11 cellular contexts compared by ENCODE assay signal in the genomic region with DNA sequence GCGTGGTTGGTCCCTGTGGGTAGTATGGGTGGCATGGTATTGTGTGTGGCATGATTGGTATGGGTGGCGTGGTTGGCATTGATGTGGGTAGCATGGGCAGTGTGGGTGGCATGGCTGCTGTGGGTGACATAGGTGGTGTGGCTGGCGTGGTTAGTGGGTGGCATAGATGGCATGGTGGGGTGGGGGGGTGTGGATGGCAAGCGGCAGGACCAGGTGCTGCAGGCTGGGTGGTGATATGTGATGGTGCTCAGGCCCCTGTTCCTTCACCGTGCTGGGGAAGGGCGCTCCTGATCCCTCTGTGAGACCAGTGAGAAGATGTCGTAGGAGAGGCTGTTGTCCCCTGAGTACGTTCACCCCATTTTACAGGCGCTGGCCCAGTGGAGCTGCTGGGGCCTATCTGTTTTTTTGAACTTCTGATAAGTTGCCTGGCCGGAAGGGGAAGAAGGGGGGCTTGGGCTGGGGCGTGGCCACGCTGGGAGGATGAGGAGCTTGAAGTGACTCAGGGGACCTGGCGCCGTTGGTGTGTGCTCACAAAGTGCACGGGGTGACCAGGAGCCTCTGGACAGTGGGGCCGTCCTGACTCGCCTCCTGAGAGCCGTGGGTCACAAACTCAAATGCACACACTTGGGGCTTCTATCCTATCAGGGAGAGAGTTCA. TPM values are rescaled to one million over a fixed set of nuclear protein-coding genes. Genes with fewer than 3 reads are reported as not detected.
DNase-seq lines count a peak whose midpoint lies in the region; ATAC-seq and TF ChIP-seq lines count a peak whose summit lies in the region.
"Had no signal": no experiment of that assay in that cellular context is flagged by ENCODE, and none has a peak within 500 bp of the region (broad histone marks: within the 10 kb centered on the region; RNA-seq: fewer than 3 reads in every experiment).

No MANE protein-coding gene starts in this region.

- peak overlapping the region in 2 of 5 donors; percentile 3 to 8 for H3K27ac ChIP-seq in adrenal gland
- H3K27ac ChIP-seq in gastrocnemius medialis, result no peak overlapping the region
- H3K27ac ChIP-seq: epithelial cell of prostate had no signal

- no peak overlapping the region for H3K4me3 Mint-ChIP-seq in natural killer cell treated with Interleukin-12 subunit alpha and Interleukin-12 subunit beta and Interleukin-15 and Interleukin-18, amount 100 ng/mL, for 72 hours
- H3K4me3 Mint-ChIP-seq: activated T-helper 17 cell treated with anti-CD3 and anti-CD28 coated beads, Interleukin-2, amount 50 U/mL, for 72 hours; mesothelial cell of epicardium had no signal

- H3K27me3 ChIP-seq in adrenal gland (no peaks in the 10 kb centered on the region), gastrocnemius medialis (no peaks in the 10 kb centered on the region)

- TF ChIP-seq POLR2A in adrenal gland (IDR thresholded peaks at IDR 0.05) (no peak), gastrocnemius medialis (IDR thresholded peaks at IDR 0.05) (no peak)

- intact Hi-C loops in adrenal gland (cut with DNase I) (no loop called here), gastrocnemius medialis (cut with DNase I; ENCODE audit: low total_unique reads) (no loop called here)

- H3K36me3 ChIP-seq in adrenal gland (replicated peaks in 1 of 2), result no peaks in the 10 kb centered on the region
- H3K36me3 ChIP-seq in gastrocnemius medialis, result no peaks in the 10 kb centered on the region

- no peak overlapping the region for H3K4me3 ChIP-seq in GM12865 (ENCODE audit: low read depth, low read length)
- no peak overlapping the region for H3K4me3 ChIP-seq in adrenal gland
- H3K4me3 ChIP-seq in gastrocnemius medialis, result no peak overlapping the region

- ATAC-seq in natural killer cell treated with Interleukin-12 subunit alpha and Interleukin-12 subunit beta and Interleukin-15 and Interleukin-18, amount 100 ng/mL, for 72 hours, result peak in 1 of 2 donors; percentile 69
- ATAC-seq in gastrocnemius medialis, result no peak
- ATAC-seq: activated T-helper 17 cell treated with anti-CD3 and anti-CD28 coated beads, Interleukin-2, amount 50 U/mL, for 72 hours had no signal

- H3K27me3 Mint-ChIP-seq in natural killer cell treated with Interleukin-12 subunit alpha and Interleukin-12 subunit beta and Interleukin-15 and Interleukin-18, amount 100 ng/mL, for 72 hours, result peaks cover 0 to 9% of the 10 kb centered on the region in 2 donors
- H3K27me3 Mint-ChIP-seq: activated T-helper 17 cell treated with anti-CD3 and anti-CD28 coated beads, Interleukin-2, amount 50 U/mL, for 72 hours had no signal

- no peaks in the 10 kb centered on the region for H3K36me3 Mint-ChIP-seq in natural killer cell treated with Interleukin-12 subunit alpha and Interleukin-12 subunit beta and Interleukin-15 and Interleukin-18, amount 100 ng/mL, for 72 hours
- H3K36me3 Mint-ChIP-seq: mesothelial cell of epicardium had no signal

- H3K9me3 ChIP-seq in adrenal gland (replicated peaks in 1 of 3), result no peaks in the 10 kb centered on the region
- H3K9me3 ChIP-seq in gastrocnemius medialis, result no peaks in the 10 kb centered on the region

- WGBS in adrenal gland, 4 donors, result 46 to 61% (median 56%) methylated on average over 7 to 18 of the region's 18 CpGs

- H3K4me1 Mint-ChIP-seq in natural killer cell treated with Interleukin-12 subunit alpha and Interleukin-12 subunit beta and Interleukin-15 and Interleukin-18, amount 100 ng/mL, for 72 hours (ENCODE audit: low read depth in 2 of 2), result peaks cover 35 to 37% of the 10 kb centered on the region in 2 donors

- H3K9me3 Mint-ChIP-seq in natural killer cell treated with Interleukin-12 subunit alpha and Interleukin-12 subunit beta and Interleukin-15 and Interleukin-18, amount 100 ng/mL, for 72 hours, result no peaks in the 10 kb centered on the region
- H3K9me3 Mint-ChIP-seq: activated T-helper 17 cell treated with anti-CD3 and anti-CD28 coated beads, Interleukin-2, amount 50 U/mL, for 72 hours; mesothelial cell of epicardium had no signal

- in situ Hi-C loops in gastrocnemius medialis (cut with MboI; ENCODE audit: low sequenced_read_pairs in 4 of 4), result no loop called here

- no peak for TF ChIP-seq CTCF in GM12865 (IDR thresholded peaks at IDR 0.05; ENCODE audit: insufficient read depth, low read depth, low read length, missing control alignments)
- TF ChIP-seq CTCF in adrenal gland (IDR thresholded peaks at IDR 0.05), result no peak
- TF ChIP-seq CTCF in gastrocnemius medialis (IDR thresholded peaks at IDR 0.05 in 4 of 5, conservative IDR thresholded peaks at IDR 0.05 in 1 of 5), result no peak

- no peak overlapping the region for H3K27ac Mint-ChIP-seq in natural killer cell treated with Interleukin-12 subunit alpha and Interleukin-12 subunit beta and Interleukin-15 and Interleukin-18, amount 100 ng/mL, for 72 hours
- H3K27ac Mint-ChIP-seq: activated T-helper 17 cell treated with anti-CD3 and anti-CD28 coated beads, Interleukin-2, amount 50 U/mL, for 72 hours; mesothelial cell of epicardium had no signal

- H3K4me1 ChIP-seq in adrenal gland (replicated peaks in 1 of 2), result peaks cover 0 to 8% of the 10 kb centered on the region in 2 donors
- peaks cover 14 to 25% of the 10 kb centered on the region in 2 donors for H3K4me1 ChIP-seq in gastrocnemius medialis

- peak; percentile 31 for DNase-seq in GM12865 (ENCODE audit: low read depth)
- peak; percentile 55 for DNase-seq in MV-4-11 (lab: John Stamatoyannopoulos, UW)
- peak; percentile 64 to 92 (median 87) for DNase-seq in adrenal gland
- peak; percentile 61 for DNase-seq in natural killer cell treated with Interleukin-12 subunit alpha and Interleukin-12 subunit beta and Interleukin-15 and Interleukin-18, amount 100 ng/mL, for 72 hours (ENCODE audit: low spot score)
- DNase-seq in Ammon's horn (ENCODE audit: low spot score), result no peak
- DNase-seq in gastrocnemius medialis, result no peak
- DNase-seq in NCI-H2107 (lab: John Stamatoyannopoulos, UW), result no peak
- DNase-seq in HK-2 (ENCODE audit: unreplicated experiment), result no peak

RNA-seq across cellular contexts. Expression of gene INPP5A, which starts 17.5 kb away (rescaled TPM):
- 10 to 100 TPM; 25.9 to 62.9 (median 42.6) TPM for total RNA-seq in adrenal gland
- 10 to 100 TPM; 13.5 to 15.3 (median 14.1) TPM for polyA plus RNA-seq in adrenal gland
- total RNA-seq in natural killer cell treated with Interleukin-12 subunit alpha and Interleukin-12 subunit beta and Interleukin-15 and Interleukin-18, amount 100 ng/mL, for 72 hours, result 10 to 100 TPM; 14.8 to 18.6 TPM
- total RNA-seq in gastrocnemius medialis, result 100 to 1,000 TPM in 2 of 4 donors, 10 to 100 TPM in 2; 74.9 to 107 (median 92.4) TPM

Comparison
In these comparisons a context has a peak if more than half of its experiments do, and no peak if none do; other contexts are left out.
1. DNase-seq: peak in GM12865 (single experiment), MV-4-11 (single experiment), adrenal gland (7 of 7) and natural killer cell treated with Interleukin-12 subunit alpha and Interleukin-12 subunit beta and Interleukin-15 and Interleukin-18, amount 100 ng/mL, for 72 hours (single experiment); none in Ammon's horn (single experiment), gastrocnemius medialis (0 of 2), NCI-H2107 (single experiment) and HK-2 (single experiment).